2 cellular contexts compared by ENCODE assay signal in genomic region chr1:59289570-59289969, GRCh38.
TF ChIP-seq lines count a peak whose summit lies in the region.

No MANE protein-coding gene starts in this region.

TF ChIP-seq in HEK293, 187 proteins besides CTCF, POLR2A, EP300 and RAD21:
- TF ChIP-seq ZNF148 (tag by site-specific recombination; IDR thresholded peaks at IDR 0.05; ENCODE audit: borderline replicate concordance) (peak; percentile 56; the same call in 1 of the 2 replicates), ZNF621 (tag by site-specific recombination; IDR thresholded peaks at IDR 0.05) (0 out of 2 replicates have a peak, but pooled peaks have one; percentile 67), ZNF239 (tag by site-specific recombination; IDR thresholded peaks at IDR 0.05) (peak; percentile 45; the same call in 1 of the 2 replicates), ZNF398 (tag by site-specific recombination; IDR thresholded peaks at IDR 0.05) (0 out of 2 replicates have a peak, but pooled peaks have one; percentile 12), REPIN1 (tag by site-specific recombination; IDR thresholded peaks at IDR 0.05; ENCODE audit: low read depth) (no peak), ZNF16 (tag by site-specific recombination; IDR thresholded peaks at IDR 0.05; ENCODE audit: low read depth) (no peak), ZNF18 (tag by site-specific recombination; IDR thresholded peaks at IDR 0.05) (no peak)
TF ChIP-seq in HEK293: peak in this region for 4.

TF ChIP-seq in GM12878, 131 proteins besides CTCF, POLR2A, EP300 and RAD21:
- TF ChIP-seq E2F8 (IDR thresholded peaks at IDR 0.05; ENCODE audit: low read depth, partially characterized antibody) (no peak), HDGF (IDR thresholded peaks at IDR 0.05) (0 out of 2 replicates have a peak, but pooled peaks have one; percentile 47)
